ENCODE assay signal across 1 cellular context in genomic region chr15:96321422-96322391, GRCh38.
TF ChIP-seq lines count a peak whose summit lies in the region.

No MANE protein-coding gene starts in this region.

TF ChIP-seq in HepG2, 621 proteins besides CTCF, POLR2A, EP300 and RAD21 (continued from another document):
- TF ChIP-seq ZHX1 (CRISPR knock-in tag; IDR thresholded peaks at IDR 0.05; ENCODE audit: low read depth) (no peak), ATRX (CRISPR knock-in tag; IDR thresholded peaks at IDR 0.05; ENCODE audit: borderline replicate concordance) (no peak), ZNF101 (CRISPR knock-in tag; IDR thresholded peaks at IDR 0.05; ENCODE audit: borderline replicate concordance, low read depth) (no peak), ZNF546 (CRISPR knock-in tag; conservative IDR thresholded peaks at IDR 0.05) (no peak), FOSL1 (CRISPR knock-in tag; IDR thresholded peaks at IDR 0.05; ENCODE audit: borderline replicate concordance) (no peak), ZNF709 (CRISPR knock-in tag; IDR thresholded peaks at IDR 0.05) (no peak), RBM22 (optimal IDR thresholded peaks at IDR 0.05; ENCODE audit: low read length) (no peak), ZNF333 (CRISPR knock-in tag; IDR thresholded peaks at IDR 0.05; ENCODE audit: borderline replicate concordance) (no peak), ZNF615 (CRISPR knock-in tag; IDR thresholded peaks at IDR 0.05; ENCODE audit: borderline replicate concordance) (no peak), ZNF562 (CRISPR knock-in tag; IDR thresholded peaks at IDR 0.05; ENCODE audit: borderline replicate concordance) (no peak), GATAD1 (CRISPR knock-in tag; IDR thresholded peaks at IDR 0.05) (no peak), ZNF75D (CRISPR knock-in tag; IDR thresholded peaks at IDR 0.05; ENCODE audit: borderline replicate concordance) (no peak)
